In genomic region chr19:42242512-42243409, GRCh38 we compare ENCODE assay signal across 8 cellular contexts. TPM values are rescaled to one million over a fixed set of nuclear protein-coding genes. Genes with fewer than 3 reads are reported as not detected.
DNase-seq lines count a peak whose midpoint lies in the region; ATAC-seq lines count a peak whose summit lies in the region.

Gene GSK3A, minus strand, starts transcription at chr19:42242602. Its CDS starts 137 bp downstream, at chr19:42242465.

- peak within 1 kb of the TSS; percentile 87 to 98 (median 90) for H3K4me3 ChIP-seq in BLaER1 treated with 17β-estradiol and CSF1 and Interleukin-3, amounts not matched to agents 10 nM and 100 nM

- peaks cover 12 to 43% (median 32%) of the 10 kb centered on the region in 11 experiments; a peak in 20 of 22 replicates for H3K36me3 ChIP-seq in BLaER1 treated with 17β-estradiol and CSF1 and Interleukin-3, amounts not matched to agents 10 nM and 100 nM

- H3K4me2 ChIP-seq in BLaER1 treated with 17β-estradiol and CSF1 and Interleukin-3, amounts not matched to agents 10 nM and 100 nM, result peak within 1 kb of the TSS; percentile 93 to 100 (median 97)

- H3K27ac ChIP-seq in BLaER1 treated with 17β-estradiol and CSF1 and Interleukin-3, amounts not matched to agents 10 nM and 100 nM, result peak within 1 kb of the TSS; percentile 87 to 96 (median 92)

- peak within 1 kb of the TSS; percentile 95 to 99 (median 97) for H3K9ac ChIP-seq in BLaER1 treated with 17β-estradiol and CSF1 and Interleukin-3, amounts not matched to agents 10 nM and 100 nM

- intact Hi-C loops in left colon (cut with DNase I, micrococcal nuclease), result no loop called here

- H3K9me3 ChIP-seq in BLaER1 treated with 17β-estradiol and CSF1 and Interleukin-3, amounts not matched to agents 10 nM and 100 nM (replicated peaks in 1 of 11), result no peaks in the 10 kb centered on the region

- H4K20me1 ChIP-seq in BLaER1 treated with 17β-estradiol and CSF1 and Interleukin-3, amounts not matched to agents 10 nM and 100 nM, result peaks cover 15 to 59% (median 47%) of the 10 kb centered on the region in 11 experiments; a peak in 19 of 22 replicates

- no peaks in the 10 kb centered on the region for H3K27me3 ChIP-seq in BLaER1 treated with 17β-estradiol and CSF1 and Interleukin-3, amounts not matched to agents 10 nM and 100 nM

- peaks cover 54 to 65% (median 62%) of the 10 kb centered on the region in 10 experiments for H3K4me1 ChIP-seq in BLaER1 treated with 17β-estradiol and CSF1 and Interleukin-3, amounts not matched to agents 10 nM and 100 nM

- peak; percentile 100 for DNase-seq in NCI-H748 (lab: John Stamatoyannopoulos, UW; ENCODE audit: unreplicated experiment)
- peak; percentile 95 for DNase-seq in activated CD4-positive, alpha-beta T cell treated with anti-CD3 and anti-CD28 coated beads, Interleukin-2, amount 50 U/mL, for 1 hour
- DNase-seq in cortex of kidney (lab: John Stamatoyannopoulos, UW), result peak; percentile 72
- peak; percentile 97 to 99 for DNase-seq in left colon
- peak; percentile 95 for DNase-seq in stimulated activated CD4-positive, alpha-beta T cell treated with anti-CD3 and anti-CD28 coated beads, Interleukin-1b, Interleukin-23, amount 100 ng/mL, for 48 hours

- ATAC-seq in GM19351 (IDR thresholded peaks at IDR 0.05; ENCODE audit: unreplicated experiment) (peak; percentile 59), HG03521 (IDR thresholded peaks at IDR 0.05; ENCODE audit: unreplicated experiment) (peak; percentile 58), left colon (peak; percentile 78)

RNA-seq across cellular contexts. Expression of gene GSK3A, which starts in this region (rescaled TPM):
- 10 to 100 TPM; 40.9 to 43.3 TPM for total RNA-seq in left colon

Comparison
In these comparisons a context has a peak if more than half of its experiments do, and no peak if none do; other contexts are left out.
1. Peak in every context shown above with its lines: DNase-seq, ATAC-seq, H3K4me3 ChIP-seq and H3K27ac ChIP-seq.